In genomic region chr1:219271914-219272545, GRCh38 we compare ENCODE assay signal across 13 cellular contexts.
A peak's percentile ranks its signal among the peaks of the same experiment; 100 is the strongest.
DNase-seq lines count a peak whose midpoint lies in the region; ATAC-seq lines count a peak whose summit lies in the region.
"Had no signal": no experiment of that assay in that cellular context is flagged by ENCODE, and none has a peak within 500 bp of the region (broad histone marks: within the 10 kb centered on the region; RNA-seq: fewer than 3 reads in every experiment).

No MANE protein-coding gene starts in this region.

- H3K27ac ChIP-seq in aorta (ENCODE audit: low read depth in 1 of 2, low read length in 2 of 2) = peak overlapping the region; percentile 21 to 28
- H3K27ac ChIP-seq: esophagus squamous epithelium had no signal

- peaks cover 0 to 3% of the 10 kb centered on the region in 2 donors for H3K4me1 ChIP-seq in aorta (ENCODE audit: control insufficient read depth in 1 of 2, insufficient read depth in 2 of 2, low read length in 2 of 2)
- H3K4me1 ChIP-seq: BE2C had no signal

- DNase-seq in Right ventricle myocardium superior = no peak
- no peak for DNase-seq in cardiac septum (ENCODE audit: low spot score)
- DNase-seq in astrocyte of the hippocampus (ENCODE audit: low read depth, low spot score) = peak; percentile 65
- peak; percentile 16 for DNase-seq in medulla oblongata (ENCODE audit: extremely low spot score)
- no peak for DNase-seq in aorta
- DNase-seq: activated T-cell treated with anti-CD3 and anti-CD28 coated beads, Interleukin-2, amount 50 U/mL, for 48 hours; BE2C; esophagus squamous epithelium; Karpas-422; nucleus accumbens had no signal

- peak; percentile 31 for ATAC-seq in Right ventricle myocardium superior (ENCODE audit: poor library complexity)
- peak; percentile 39 for ATAC-seq in aorta (ENCODE audit: low FRiP score)
- no peak for ATAC-seq in HG03565 (IDR thresholded peaks at IDR 0.05; ENCODE audit: unreplicated experiment)
- no peak for ATAC-seq in GM18519 (IDR thresholded peaks at IDR 0.05; ENCODE audit: low FRiP score, unreplicated experiment)
- ATAC-seq in GM18517 (IDR thresholded peaks at IDR 0.05; ENCODE audit: unreplicated experiment) = no peak

- WGBS in aorta, 2 donors = 23 to 32% methylated on average over 5 of the region's 5 CpGs

- no peaks in the 10 kb centered on the region for H3K9me3 ChIP-seq in aorta (ENCODE audit: control insufficient read depth, low read length)
- H3K9me3 ChIP-seq: BE2C, esophagus squamous epithelium had no signal

- peak overlapping the region in 1 of 2 donors; percentile 31 for H3K4me3 ChIP-seq in aorta (ENCODE audit: low read length in 2 of 2)
- H3K4me3 ChIP-seq: esophagus squamous epithelium had no signal

- intact Hi-C loops in Right ventricle myocardium superior (cut with DNase I) = no loop called here
- intact Hi-C loops in cardiac septum (cut with DNase I) = no loop called here
- intact Hi-C loops in aorta (cut with DNase I) = no loop called here

- H3K27me3 ChIP-seq in aorta (ENCODE audit: control insufficient read depth in 1 of 2, insufficient read depth in 2 of 2, low read length in 1 of 2) = no peaks in the 10 kb centered on the region
- H3K27me3 ChIP-seq: BE2C, esophagus squamous epithelium had no signal

- H3K36me3 ChIP-seq in aorta (ENCODE audit: control insufficient read depth in 1 of 2, insufficient read depth in 2 of 2, low read length in 1 of 2) = peaks cover 0 to 2% of the 10 kb centered on the region in 2 donors
- H3K36me3 ChIP-seq: BE2C, esophagus squamous epithelium had no signal

Comparison
In these comparisons a context has a peak if more than half of its experiments do, and no peak if none do; other contexts are left out.
1. ATAC-seq: peak in Right ventricle myocardium superior (single experiment) and aorta (single experiment); none in HG03565 (single experiment), GM18519 (single experiment) and GM18517 (single experiment).
2. DNase-seq: peak in astrocyte of the hippocampus (single experiment) and medulla oblongata (single experiment); none in Right ventricle myocardium superior (single experiment), cardiac septum (single experiment) and aorta (0 of 2).